Comparison of ENCODE assay signal across 9 cellular contexts in genomic region chr11:128318856-128319474, GRCh38.
DNase-seq lines count a peak whose midpoint lies in the region; ATAC-seq, FAIRE-seq and TF ChIP-seq lines count a peak whose summit lies in the region.
"Had no signal": no experiment of that assay in that cellular context is flagged by ENCODE, and none has a peak within 500 bp of the region (broad histone marks: within the 10 kb centered on the region; RNA-seq: fewer than 3 reads in every experiment).

No MANE protein-coding gene starts in this region.

- H3K36me3 ChIP-seq in GM06990 (ENCODE audit: control insufficient read depth, insufficient read depth, low read length) = no peaks in the 10 kb centered on the region

- DNase-seq in GM06990 (ENCODE audit: extremely low read depth, insufficient read length) (peak; percentile 77), dermis blood vessel endothelial cell (peak; percentile 65), retina (no peak), NCI-H2081 (lab: John Stamatoyannopoulos, UW) (no peak), frontal cortex (ENCODE audit: low spot score in 2 of 2) (no peak), hypothalamus (lab: John Stamatoyannopoulos, UW) (no peak)

- no peak for TF ChIP-seq CTCF in GM06990 (IDR thresholded peaks at IDR 0.05; ENCODE audit: insufficient read depth, low read length, poor library complexity, severe bottlenecking)

- peak overlapping the region; percentile 95 for H3K27ac Mint-ChIP-seq in T-helper 1 cell treated with Interleukin-12 subunit alpha and Interleukin-12 subunit beta and Interleukin-4 antibody, amounts not matched to agents 30 μg/mL and 1 μg/mL, for 36 hours

- no peak overlapping the region for H3K4me3 ChIP-seq in GM06990 (replicated peaks; ENCODE audit: low read depth, low read length)

- no peaks in the 10 kb centered on the region for H3K27me3 Mint-ChIP-seq in T-helper 1 cell treated with Interleukin-12 subunit alpha and Interleukin-12 subunit beta and Interleukin-4 antibody, amounts not matched to agents 30 μg/mL and 1 μg/mL, for 36 hours (ENCODE audit: low read depth)

- peaks cover 79% of the 10 kb centered on the region for H3K4me1 Mint-ChIP-seq in T-helper 1 cell treated with Interleukin-12 subunit alpha and Interleukin-12 subunit beta and Interleukin-4 antibody, amounts not matched to agents 30 μg/mL and 1 μg/mL, for 36 hours (ENCODE audit: low read depth)

- no peaks in the 10 kb centered on the region for H3K27me3 ChIP-seq in GM06990 (replicated peaks; ENCODE audit: control insufficient read depth, insufficient read depth, low read length)

- peak; percentile 90 for ATAC-seq in GM21737 (IDR thresholded peaks at IDR 0.05; ENCODE audit: unreplicated experiment)

- peaks cover 44% of the 10 kb centered on the region for H3K9me3 Mint-ChIP-seq in T-helper 1 cell treated with Interleukin-12 subunit alpha and Interleukin-12 subunit beta and Interleukin-4 antibody, amounts not matched to agents 30 μg/mL and 1 μg/mL, for 36 hours

- H3K36me3 Mint-ChIP-seq in T-helper 1 cell treated with Interleukin-12 subunit alpha and Interleukin-12 subunit beta and Interleukin-4 antibody, amounts not matched to agents 30 μg/mL and 1 μg/mL, for 36 hours (ENCODE audit: low read depth) = peaks cover 51% of the 10 kb centered on the region

- no peak for FAIRE-seq in frontal cortex (lab: Jason Lieb, UNC)
- FAIRE-seq: G401.6 had no signal

- H3K4me3 Mint-ChIP-seq in T-helper 1 cell treated with Interleukin-12 subunit alpha and Interleukin-12 subunit beta and Interleukin-4 antibody, amounts not matched to agents 30 μg/mL and 1 μg/mL, for 36 hours = peak overlapping the region; percentile 74

Comparison
In these comparisons a context has a peak if more than half of its experiments do, and no peak if none do; other contexts are left out.
1. DNase-seq: peak in GM06990 (single experiment) and dermis blood vessel endothelial cell (single experiment); none in retina (single experiment), NCI-H2081 (0 of 2), frontal cortex (0 of 2) and hypothalamus (0 of 51).